26 cellular contexts compared by ENCODE assay signal in the genomic region with DNA sequence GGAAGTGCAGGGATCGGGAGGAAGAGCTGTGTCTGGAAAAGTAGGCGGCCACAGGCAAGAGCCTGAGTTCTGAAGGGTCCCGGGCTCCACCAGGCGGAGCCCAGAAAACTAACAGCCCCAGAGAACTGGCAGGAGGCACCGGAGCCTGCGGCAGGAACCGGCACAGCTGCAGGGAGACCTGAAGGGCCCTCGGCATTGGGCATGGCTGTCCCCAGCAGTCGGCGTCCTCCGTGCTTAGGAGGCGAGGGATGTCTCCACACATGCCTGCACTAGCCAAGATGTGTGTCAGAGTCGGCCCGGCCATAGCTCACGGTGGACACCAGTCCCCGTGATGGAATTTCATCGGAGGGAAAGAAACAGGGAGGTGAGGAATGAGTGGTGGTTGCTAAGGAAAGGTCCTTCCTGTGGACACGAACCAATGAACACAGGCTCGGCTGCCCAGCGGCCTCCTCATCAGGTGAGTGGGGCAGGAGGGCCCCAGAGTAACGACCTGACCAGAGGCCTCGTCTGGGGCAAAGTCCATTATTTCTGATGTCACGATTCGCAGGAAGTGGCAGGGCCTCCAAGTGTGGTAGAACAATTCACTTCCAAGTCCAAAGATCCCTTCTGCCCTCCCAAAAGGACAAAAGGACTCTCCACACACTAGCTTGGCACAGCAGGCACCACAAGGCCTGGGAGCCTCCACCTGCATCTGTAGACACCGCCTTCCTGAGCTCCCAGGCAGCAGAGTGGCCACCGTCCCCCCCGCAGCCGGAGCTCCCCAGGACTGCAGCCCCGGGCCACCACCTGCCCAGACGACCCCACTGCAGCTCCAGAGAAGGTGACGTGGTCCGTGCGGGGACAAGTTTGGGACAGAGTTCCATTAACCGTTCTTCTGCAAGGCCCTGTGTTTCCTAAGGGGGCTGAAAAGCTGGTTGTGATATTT.
"Had no signal": no experiment of that assay in that cellular context is flagged by ENCODE, and none has a peak within 500 bp of the region (broad histone marks: within the 10 kb centered on the region; RNA-seq: fewer than 3 reads in every experiment).

No MANE protein-coding gene starts in this region.

- H3K27ac Mint-ChIP-seq: immature natural killer cell; naive thymus-derived CD8-positive, alpha-beta T cell; nephron; stimulated activated naive B cell treated with anti-CD40 and anti-IgM and Interleukin-4, amounts not matched to agents 10 μg/mL and 1 μg/mL and 100 μg/mL, for 72 hours; stimulated activated naive CD8-positive, alpha-beta T cell treated with anti-CD3 and anti-CD28 coated beads, Interleukin-15, Interleukin-2, amounts not matched to agents 100 ng/mL and 50 ng/mL, for 24 hours had no signal

- H3K4me1 ChIP-seq: heart left ventricle, lower lobe of right lung, parathyroid adenoma, right atrium auricular region, suprapubic skin, tibial artery, upper lobe of right lung had no signal

- H3K79me2 ChIP-seq: parathyroid adenoma had no signal

- H3K27ac ChIP-seq: heart left ventricle, lower lobe of right lung, parathyroid adenoma, right atrium auricular region, skin epidermis, suprapubic skin, thoracic aorta, tibial artery, upper lobe of right lung had no signal

- DNase-seq: glutamatergic neuron; heart left ventricle; hypothalamus; immature natural killer cell; left ventricle myocardium superior; lower lobe of right lung; mammary epithelial cell; mesenchymal stem cell; nucleus accumbens; stimulated activated CD4-positive, alpha-beta T cell treated with anti-CD3 and anti-CD28 coated beads, Interleukin-12 subunit alpha, Interleukin-12 subunit beta, amount 100 ng/mL, for 4 hours; stimulated activated CD4-positive, alpha-beta T cell treated with anti-CD3 and anti-CD28 coated beads, Interleukin-15, amount 100 ng/mL, for 24 hours; stimulated activated CD4-positive, alpha-beta T cell treated with anti-CD3 and anti-CD28 coated beads, Interleukin-4, amount 100 ng/mL, for 24 hours; stimulated activated CD8-positive, alpha-beta memory T cell treated with anti-CD3 and anti-CD28 coated beads, Interleukin-4, amount 100 ng/mL, for 48 hours; stimulated activated naive B cell treated with anti-CD40 and anti-IgM and Interleukin-4, amounts not matched to agents 10 μg/mL and 1 μg/mL and 100 μg/mL, for 72 hours; tibial artery; trophoblast cell; upper lobe of right lung had no signal

- ATAC-seq: heart left ventricle; left ventricle myocardium superior; lower lobe of right lung; naive thymus-derived CD8-positive, alpha-beta T cell; sciatic nerve; stimulated activated naive B cell treated with anti-CD40 and anti-IgM and Interleukin-4, amounts not matched to agents 10 μg/mL and 1 μg/mL and 100 μg/mL, for 72 hours; upper lobe of right lung had no signal

- H3K27me3 Mint-ChIP-seq: naive thymus-derived CD8-positive, alpha-beta T cell; stimulated activated naive B cell treated with anti-CD40 and anti-IgM and Interleukin-4, amounts not matched to agents 10 μg/mL and 1 μg/mL and 100 μg/mL, for 72 hours; stimulated activated naive CD8-positive, alpha-beta T cell treated with anti-CD3 and anti-CD28 coated beads, Interleukin-15, Interleukin-2, amounts not matched to agents 100 ng/mL and 50 ng/mL, for 24 hours had no signal

- H3K4me3 Mint-ChIP-seq: immature natural killer cell; naive thymus-derived CD8-positive, alpha-beta T cell; nephron; stimulated activated naive B cell treated with anti-CD40 and anti-IgM and Interleukin-4, amounts not matched to agents 10 μg/mL and 1 μg/mL and 100 μg/mL, for 72 hours; stimulated activated naive CD8-positive, alpha-beta T cell treated with anti-CD3 and anti-CD28 coated beads, Interleukin-15, Interleukin-2, amounts not matched to agents 100 ng/mL and 50 ng/mL, for 24 hours had no signal

- H3K4me3 ChIP-seq: heart left ventricle, lower lobe of right lung, right atrium auricular region, skin epidermis, suprapubic skin, thoracic aorta, tibial artery, upper lobe of right lung had no signal

- H3K36me3 ChIP-seq: heart left ventricle, lower lobe of right lung, right atrium auricular region, suprapubic skin, thoracic aorta, tibial artery, upper lobe of right lung had no signal

- H3K9me3 ChIP-seq: lower lobe of right lung, right atrium auricular region, suprapubic skin, thoracic aorta, upper lobe of right lung had no signal

- H3K36me3 Mint-ChIP-seq: immature natural killer cell; naive thymus-derived CD8-positive, alpha-beta T cell; stimulated activated naive B cell treated with anti-CD40 and anti-IgM and Interleukin-4, amounts not matched to agents 10 μg/mL and 1 μg/mL and 100 μg/mL, for 72 hours had no signal

- H3K9ac ChIP-seq: parathyroid adenoma had no signal

- H3K27me3 ChIP-seq: heart left ventricle, right atrium auricular region, suprapubic skin, tibial artery, upper lobe of right lung had no signal

- H3K4me1 Mint-ChIP-seq: immature natural killer cell; naive thymus-derived CD8-positive, alpha-beta T cell; nephron; stimulated activated naive B cell treated with anti-CD40 and anti-IgM and Interleukin-4, amounts not matched to agents 10 μg/mL and 1 μg/mL and 100 μg/mL, for 72 hours had no signal

- H2AFZ ChIP-seq: parathyroid adenoma had no signal
